18 cellular contexts compared by ENCODE assay signal in the genomic region with DNA sequence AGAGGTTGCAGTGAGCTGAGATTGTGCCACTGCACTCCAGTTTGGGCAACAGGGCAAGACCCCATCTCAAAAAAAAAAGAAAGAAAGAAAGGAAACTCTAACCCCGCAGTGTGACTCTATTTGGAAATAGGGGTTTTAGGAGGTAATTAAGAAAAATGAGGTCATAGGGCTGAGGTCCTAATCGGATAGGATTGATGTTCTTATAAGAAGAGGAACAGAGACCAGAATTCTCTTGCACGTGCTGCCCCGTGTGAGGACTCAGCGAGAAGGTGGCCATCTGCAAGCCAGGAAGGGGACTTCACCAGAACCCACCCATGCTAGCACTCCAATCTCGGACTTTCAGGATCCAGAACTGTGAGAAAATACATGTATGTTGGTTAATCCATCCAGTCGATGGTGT. TPM values are rescaled to one million over a fixed set of nuclear protein-coding genes. Genes with fewer than 3 reads are reported as not detected.
A peak's percentile ranks its signal among the peaks of the same experiment; 100 is the strongest.
DNase-seq lines count a peak whose midpoint lies in the region; ATAC-seq and TF ChIP-seq lines count a peak whose summit lies in the region.
"Had no signal": no experiment of that assay in that cellular context is flagged by ENCODE, and none has a peak within 500 bp of the region (broad histone marks: within the 10 kb centered on the region; RNA-seq: fewer than 3 reads in every experiment).

No MANE protein-coding gene starts in this region.

- H3K9me3 Mint-ChIP-seq in activated CD4-positive, alpha-beta T cell treated with anti-CD3 and anti-CD28 coated beads, Interleukin-2, amount 10 ng/mL, durations not matched to agents 24 days and 14 days = no peaks in the 10 kb centered on the region
- no peaks in the 10 kb centered on the region for H3K9me3 Mint-ChIP-seq in endothelial cell (ENCODE audit: unreplicated experiment)
- H3K9me3 Mint-ChIP-seq: GM23338 had no signal

- DNase-seq in activated CD4-positive, alpha-beta T cell treated with anti-CD3 and anti-CD28 coated beads, Interleukin-2, amount 10 ng/mL, durations not matched to agents 24 days and 14 days = no peak
- no peak for DNase-seq in activated CD4-positive, alpha-beta T cell treated with anti-CD3 and anti-CD28 coated beads, Interleukin-2, amount 50 U/mL, for 4 hours
- DNase-seq in CD1c-positive myeloid dendritic cell (ENCODE audit: extremely low spot score) (peak; percentile 41), endothelial cell (ENCODE audit: low spot score) (no peak), ovary (no peak), aorta (no peak)
- DNase-seq: DND-41, KG1, NCI-H1092 treated with DMSO at 0.1 percent for 48 hours, NCI-H1694, NCI-H2227 treated with DMSO at 0.1 percent for 48 hours, NCI-H524 treated with DMSO at 0.1 percent for 48 hours had no signal

- no peak overlapping the region for H3K4me3 Mint-ChIP-seq in activated CD4-positive, alpha-beta T cell treated with anti-CD3 and anti-CD28 coated beads, Interleukin-2, amount 10 ng/mL, durations not matched to agents 24 days and 14 days
- H3K4me3 Mint-ChIP-seq in endothelial cell (ENCODE audit: unreplicated experiment) = no peak overlapping the region
- H3K4me3 Mint-ChIP-seq: GM23338 had no signal

- H3K4me1 Mint-ChIP-seq in activated CD4-positive, alpha-beta T cell treated with anti-CD3 and anti-CD28 coated beads, Interleukin-2, amount 10 ng/mL, durations not matched to agents 24 days and 14 days = peaks cover 49% of the 10 kb centered on the region
- H3K4me1 Mint-ChIP-seq in endothelial cell (ENCODE audit: unreplicated experiment) = peaks cover 48% of the 10 kb centered on the region

- peak overlapping the region; percentile 27 for H3K27ac Mint-ChIP-seq in activated CD4-positive, alpha-beta T cell treated with anti-CD3 and anti-CD28 coated beads, Interleukin-2, amount 10 ng/mL, durations not matched to agents 24 days and 14 days
- peak overlapping the region; percentile 95 for H3K27ac Mint-ChIP-seq in endothelial cell (ENCODE audit: unreplicated experiment)
- H3K27ac Mint-ChIP-seq: GM23338 had no signal

- H3K9me3 ChIP-seq in OCI-LY1 (ENCODE audit: low read length) (no peaks in the 10 kb centered on the region), ovary (no peaks in the 10 kb centered on the region), aorta (ENCODE audit: control insufficient read depth, low read length) (no peaks in the 10 kb centered on the region)

- ATAC-seq in aorta (ENCODE audit: low FRiP score) = no peak
- ATAC-seq in GM18858 (IDR thresholded peaks at IDR 0.05; ENCODE audit: unreplicated experiment) = no peak
- ATAC-seq: GM23338 had no signal

- H2AFZ ChIP-seq in OCI-LY1 (ENCODE audit: low read length) = no peak overlapping the region
- H2AFZ ChIP-seq: GM23338 had no signal

- H3K79me2 ChIP-seq in OCI-LY1 (ENCODE audit: insufficient read depth, low read length) = peaks cover 73% of the 10 kb centered on the region

- H3K27ac ChIP-seq in OCI-LY1 (ENCODE audit: low read depth, low read length, poor library complexity, severe bottlenecking) (peak overlapping the region; percentile 51), ovary (no peak overlapping the region), aorta (ENCODE audit: low read depth in 1 of 2, low read length in 2 of 2) (no peak overlapping the region)
- H3K27ac ChIP-seq: BLaER1, RWPE1 had no signal

- no peak overlapping the region for H3K4me3 ChIP-seq in OCI-LY1 (ENCODE audit: low read depth, low read length, poor library complexity, severe bottlenecking)
- H3K4me3 ChIP-seq in ovary = no peak overlapping the region
- no peak overlapping the region for H3K4me3 ChIP-seq in aorta (ENCODE audit: low read length in 2 of 2)
- H3K4me3 ChIP-seq: BLaER1, GM23338 had no signal

- H3K9ac ChIP-seq in OCI-LY1 (ENCODE audit: low read length) = no peak overlapping the region
- H3K9ac ChIP-seq: BLaER1 had no signal

- H4K20me1 ChIP-seq in OCI-LY1 (ENCODE audit: insufficient read depth, low read length) = no peaks in the 10 kb centered on the region

- no peaks in the 10 kb centered on the region for H3K27me3 ChIP-seq in OCI-LY1 (ENCODE audit: insufficient read depth, low read length)
- H3K27me3 ChIP-seq in ovary = no peaks in the 10 kb centered on the region
- H3K27me3 ChIP-seq in aorta (ENCODE audit: control insufficient read depth in 1 of 2, insufficient read depth in 2 of 2, low read length in 1 of 2) = no peaks in the 10 kb centered on the region
- H3K27me3 ChIP-seq: BLaER1 had no signal

- no peak for TF ChIP-seq EP300 in ovary (IDR thresholded peaks at IDR 0.05)

- TF ChIP-seq POLR2A in ovary (IDR thresholded peaks at IDR 0.05) = no peak

- H3K4me2 ChIP-seq in OCI-LY1 (ENCODE audit: low read length) = no peak overlapping the region
- H3K4me2 ChIP-seq: BLaER1, GM23338 had no signal

- no peaks in the 10 kb centered on the region for H3K9me2 ChIP-seq in OCI-LY1 (ENCODE audit: low read depth, low read length)

- peaks cover 89% of the 10 kb centered on the region for H3K4me1 ChIP-seq in OCI-LY1 (ENCODE audit: insufficient read depth, low read length, severe bottlenecking)
- H3K4me1 ChIP-seq in ovary (ENCODE audit: insufficient read depth) = no peaks in the 10 kb centered on the region
- no peaks in the 10 kb centered on the region for H3K4me1 ChIP-seq in aorta (ENCODE audit: control insufficient read depth in 1 of 2, insufficient read depth in 2 of 2, low read length in 2 of 2)

- 87 to 91% (median 90%) methylated on average over 7 of the region's 7 CpGs for WGBS in ovary, 3 donors
- WGBS in aorta, 2 donors = 76 to 81% methylated on average over 7 of the region's 7 CpGs

- no peaks in the 10 kb centered on the region for H3F3A ChIP-seq in OCI-LY1 (ENCODE audit: insufficient read depth, low read length)

- intact Hi-C loops in activated CD4-positive, alpha-beta T cell treated with anti-CD3 and anti-CD28 coated beads, Interleukin-2, amount 10 ng/mL, durations not matched to agents 24 days and 14 days (cut with micrococcal nuclease) = no loop called here
- intact Hi-C loops in ovary (cut with DNase I) = loop anchor here in 1 of 4 donors (5.0 kb wide), 1 partner anchor 708 kb away; no protein-coding TSS in a partner anchor
- intact Hi-C loops in aorta (cut with DNase I) = no loop called here

- no peaks in the 10 kb centered on the region for H3K27me3 Mint-ChIP-seq in activated CD4-positive, alpha-beta T cell treated with anti-CD3 and anti-CD28 coated beads, Interleukin-2, amount 10 ng/mL, durations not matched to agents 24 days and 14 days
- H3K27me3 Mint-ChIP-seq in endothelial cell (ENCODE audit: unreplicated experiment) = peaks cover 7% of the 10 kb centered on the region

- peaks cover 73% of the 10 kb centered on the region for H3K36me3 ChIP-seq in OCI-LY1 (ENCODE audit: insufficient read depth, low read length)
- H3K36me3 ChIP-seq in ovary = no peaks in the 10 kb centered on the region
- no peaks in the 10 kb centered on the region for H3K36me3 ChIP-seq in aorta (ENCODE audit: control insufficient read depth in 1 of 2, insufficient read depth in 2 of 2, low read length in 1 of 2)

- TF ChIP-seq CTCF in OCI-LY1 (IDR thresholded peaks at IDR 0.05; ENCODE audit: low read length) (no peak), endothelial cell (IDR thresholded peaks at IDR 0.05; ENCODE audit: unreplicated experiment) (no peak), ovary (IDR thresholded peaks at IDR 0.05) (no peak)

- peaks cover 57% of the 10 kb centered on the region for H3K36me3 Mint-ChIP-seq in activated CD4-positive, alpha-beta T cell treated with anti-CD3 and anti-CD28 coated beads, Interleukin-2, amount 10 ng/mL, durations not matched to agents 24 days and 14 days (ENCODE audit: low read depth)
- H3K36me3 Mint-ChIP-seq in endothelial cell (ENCODE audit: low read depth, unreplicated experiment) = peaks cover 59% of the 10 kb centered on the region

RNA-seq across cellular contexts. Expression of a gene that starts 25.8 kb away (rescaled TPM):
- total RNA-seq in activated CD4-positive, alpha-beta T cell treated with anti-CD3 and anti-CD28 coated beads, Interleukin-2, amount 10 ng/mL, durations not matched to agents 24 days and 14 days = 44.9 and 47.1 TPM in 2 replicates
- total RNA-seq in endothelial cell (ENCODE audit: unreplicated experiment) (46.1 TPM), ovary (1 to 10 TPM in 2 of 7 donors, under 1 TPM in 5; 0.35 to 3.9 (median 0.92) TPM), aorta (1 to 10 TPM; 4.6 to 6.8 TPM)
- polyA plus RNA-seq in ovary (1 to 10 TPM in 1 of 2 donors, under 1 TPM in 1; 0.21 to 2.7 TPM), aorta (1 to 10 TPM in 1 of 2 donors, under 1 TPM in 1; 0.18 to 1.3 TPM)
- total RNA-seq: A172, GM23338 had no signal
- polyA plus RNA-seq: GM23338 had no signal
